ENCODE assay signal across 18 cellular contexts in the genomic region with DNA sequence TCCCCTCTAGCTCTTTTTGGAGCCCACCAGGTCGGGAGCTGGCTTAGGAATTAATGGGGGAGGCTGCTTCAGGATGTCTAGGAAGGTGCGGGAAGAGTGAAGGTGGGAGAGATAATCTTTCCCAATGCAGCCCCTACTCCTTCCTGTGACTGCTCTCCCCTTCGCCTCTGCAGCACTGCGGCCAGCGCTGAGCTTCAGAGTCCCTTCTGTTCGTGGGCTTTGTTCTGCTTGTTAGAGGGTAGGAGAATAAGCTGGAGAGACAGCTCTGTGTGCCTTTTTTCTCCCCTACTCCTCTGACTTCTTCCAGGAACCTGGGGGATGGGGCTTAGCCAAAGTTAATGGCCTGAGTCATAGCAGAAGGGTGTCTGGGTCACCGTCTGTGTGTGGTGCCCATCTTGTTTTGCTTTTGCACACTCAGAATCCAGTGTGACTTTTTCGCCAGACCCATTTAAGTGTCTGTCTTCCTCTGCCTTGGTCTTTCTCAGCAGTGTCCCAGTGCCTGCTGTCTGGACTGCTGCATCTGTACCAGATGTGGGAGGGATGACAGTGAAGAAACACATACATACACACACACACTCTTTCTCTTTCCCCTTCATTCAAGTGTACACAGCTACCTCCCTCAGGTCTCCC. TPM values are rescaled to one million over a fixed set of nuclear protein-coding genes. Genes with fewer than 3 reads are reported as not detected.
DNase-seq lines count a peak whose midpoint lies in the region; ATAC-seq, FAIRE-seq and TF ChIP-seq lines count a peak whose summit lies in the region.
"Had no signal": no experiment of that assay in that cellular context is flagged by ENCODE, and none has a peak within 500 bp of the region (broad histone marks: within the 10 kb centered on the region; RNA-seq: fewer than 3 reads in every experiment).

No MANE protein-coding gene starts in this region.

- 42 to 45% methylated on average over 8 of the region's 8 CpGs for WGBS in GM23248 (ENCODE audit: low coverage in 1 of 2, low lambda C conversion rate in 2 of 2, missing lambda C conversion rate in 2 of 2), 2 experiments
- 63% methylated on average over 8 of the region's 8 CpGs for WGBS in suprapubic skin
- 46% methylated on average over 8 of the region's 8 CpGs for WGBS in HepG2 (ENCODE audit: low lambda C conversion rate)

- H3K9me3 ChIP-seq in GM23248 (ENCODE audit: low read depth) (no peaks in the 10 kb centered on the region), suprapubic skin (no peaks in the 10 kb centered on the region), HepG2 (ENCODE audit: low read length) (no peaks in the 10 kb centered on the region)

- no peak for TF ChIP-seq RAD21 in HepG2 (CRISPR knock-in tag; IDR thresholded peaks at IDR 0.05)

- H3K27ac ChIP-seq in GM23248 (no peak overlapping the region), suprapubic skin (no peak overlapping the region), HepG2 (ENCODE audit: extremely low read length, insufficient read depth, low read length) (no peak overlapping the region)
- H3K27ac ChIP-seq: C4-2B had no signal

- CTCF ChIA-PET in HepG2 (lab: Yijun Ruan, JAX; ENCODE audit: low intra/inter-chr PET ratio, low total read pairs) = no interaction called here

- H3K4me2 ChIP-seq in GM23248 (ENCODE audit: unreplicated experiment) = no peak overlapping the region
- no peak overlapping the region; the same call in 1 of the 2 replicates for H3K4me2 ChIP-seq in HepG2 (ENCODE audit: low read depth, low read length)

- H4K20me1 ChIP-seq in GM23248 (ENCODE audit: insufficient read depth) (no peaks in the 10 kb centered on the region), HepG2 (ENCODE audit: insufficient read depth, low read length) (no peaks in the 10 kb centered on the region)

- H3K9me2 ChIP-seq in GM23248 (ENCODE audit: insufficient read depth) = no peaks in the 10 kb centered on the region

- no peaks in the 10 kb centered on the region for H3K4me1 ChIP-seq in GM23248 (ENCODE audit: insufficient read depth)
- H3K4me1 ChIP-seq in suprapubic skin = peaks cover 7% of the 10 kb centered on the region
- H3K4me1 ChIP-seq in HepG2 (ENCODE audit: insufficient read depth, low read length) = peaks cover 37% of the 10 kb centered on the region

- H3K79me2 ChIP-seq in GM23248 (ENCODE audit: insufficient read depth) (no peaks in the 10 kb centered on the region), HepG2 (ENCODE audit: insufficient read depth, low read length) (no peaks in the 10 kb centered on the region)

- no peak overlapping the region for H2AFZ ChIP-seq in GM23248
- H2AFZ ChIP-seq in HepG2 (ENCODE audit: low read length) = no peak overlapping the region

- BruUV-seq in HepG2 (replicated peaks; lab: Mats Ljungman, UMichigan) = no TSS peak

- TF ChIP-seq EP300 in suprapubic skin (IDR thresholded peaks at IDR 0.05) = no peak
- TF ChIP-seq EP300 in HepG2 (IDR thresholded peaks at IDR 0.05; ENCODE audit: low read depth in 2 of 2, low read length in 2 of 2) = no peak
- no peak for TF ChIP-seq EP300 in HepG2 (CRISPR knock-in tag; IDR thresholded peaks at IDR 0.05; ENCODE audit: borderline replicate concordance)

- H3F3A ChIP-seq in GM23248 (ENCODE audit: insufficient read depth) = no peaks in the 10 kb centered on the region

- DNase-seq in AG08395 (ENCODE audit: low spot score) (peak; percentile 59), GM23248 (peak; percentile 65), astrocyte of the spinal cord (ENCODE audit: low read depth, low spot score) (peak; percentile 46), kidney tubule cell (ENCODE audit: low spot score) (peak; percentile 56), suprapubic skin (ENCODE audit: low spot score in 2 of 2) (no peak), HepG2 (ENCODE audit: low spot score) (no peak), NAMALWA (ENCODE audit: low spot score) (no peak), GM19240 (ENCODE audit: insufficient read length, low spot score) (no peak)
- DNase-seq: activated T-cell treated with anti-CD3 and anti-CD28 coated beads, Interleukin-2, amount 50 U/mL, for 72 hours; aorta; effector memory CD8-positive, alpha-beta T cell; hippocampal formation; NCI-H2171 treated with DMSO at 0.1 percent for 48 hours; stimulated activated CD4-positive, alpha-beta T cell treated with anti-CD3 and anti-CD28 coated beads, Interleukin-2, amount 100 ng/mL, for 24 hours; T-cell had no signal

- no peak for FAIRE-seq in HepG2 (lab: Jason Lieb, UNC)

- POLR2A ChIA-PET in HepG2 (lab: Yijun Ruan, JAX) = interaction anchor here (1.4 kb wide), 1 partner anchor 23 kb away, joined by 6 read pairs; no protein-coding TSS in a partner anchor

- intact Hi-C loops in HepG2 (cut with micrococcal nuclease; ENCODE audit: unreplicated experiment) = no loop called here

- no peak overlapping the region for H3K9ac ChIP-seq in GM23248
- no peak overlapping the region for H3K9ac ChIP-seq in HepG2 (ENCODE audit: insufficient read depth, low read depth, low read length)

- H3K27me3 ChIP-seq in GM23248 (replicated peaks; ENCODE audit: insufficient read depth) (no peaks in the 10 kb centered on the region), suprapubic skin (peaks cover 36% of the 10 kb centered on the region), HepG2 (ENCODE audit: control insufficient read depth in 1 of 2, insufficient read depth in 2 of 2, low read length in 2 of 2) (peaks cover 1 to 24% of the 10 kb centered on the region in 2 experiments; a peak in 3 of 5 replicates)

- TF ChIP-seq POLR2A in suprapubic skin (IDR thresholded peaks at IDR 0.05) (no peak), HepG2 (IDR thresholded peaks at IDR 0.05; ENCODE audit: insufficient read depth in 1 of 2, low read depth in 2 of 2, low read length in 2 of 2) (no peak)

- in situ Hi-C loops in GM23248 (cut with MboI) (no loop called here), astrocyte of the spinal cord (cut with HindIII; ENCODE audit: low sequenced_read_pairs) (no loop called here), HepG2 (cut with HindIII; ENCODE audit: extremely low pct_ligation_motif_present, low pct_unique_long_range_greater_than_20kb) (no loop called here)

- ATAC-seq in HepG2 = no peak
- ATAC-seq: activated T-cell treated with anti-CD3 and anti-CD28 coated beads, Interleukin-2, amount 50 U/mL, for 72 hours; effector memory CD8-positive, alpha-beta T cell; stimulated activated memory B cell treated with anti-CD40 and anti-IgM and Interleukin-4, amounts not matched to agents 10 μg/mL and 1 μg/mL and 100 μg/mL, for 72 hours; T-cell had no signal

- TF ChIP-seq CTCF in astrocyte of the spinal cord (IDR thresholded peaks at IDR 0.05; ENCODE audit: low read depth, low read length) = no peak
- TF ChIP-seq CTCF in suprapubic skin (IDR thresholded peaks at IDR 0.05) = no peak
- TF ChIP-seq CTCF in HepG2 (CRISPR knock-in tag; IDR thresholded peaks at IDR 0.05) = no peak

- H3K36me3 ChIP-seq in GM23248 (ENCODE audit: low read depth) (no peaks in the 10 kb centered on the region), suprapubic skin (no peaks in the 10 kb centered on the region), HepG2 (replicated peaks in 1 of 2; ENCODE audit: control insufficient read depth in 1 of 2, insufficient read depth in 2 of 2, low read length in 2 of 2) (no peaks in the 10 kb centered on the region)

- no peak overlapping the region for H3K4me3 ChIP-seq in GM23248
- H3K4me3 ChIP-seq in astrocyte of the spinal cord (ENCODE audit: low read depth, low read length) = no peak overlapping the region
- H3K4me3 ChIP-seq in suprapubic skin = no peak overlapping the region
- no peak overlapping the region for H3K4me3 ChIP-seq in HepG2 (replicated peaks in 1 of 3; ENCODE audit: insufficient read depth in 1 of 3, low read depth in 2 of 3, low read length in 3 of 3)
- H3K4me3 ChIP-seq: lung had no signal

RNA-seq across cellular contexts. Expression of a gene that starts 3.0 kb away (rescaled TPM):
- under 0.01 and 0.11 TPM in 2 replicates for total RNA-seq in GM23248 (2014; rRNA removed; shearing (Covaris generic))
- polyA plus RNA-seq in GM23248 (2016; fragmentation: Nextera tagmentation; extraction: Ambion mirVana) (0.15 and 0.18 TPM in 2 replicates), HepG2 (2011; rRNA removed) (10.3 and 11.9 TPM in 2 replicates)
- total RNA-seq in suprapubic skin (under 1 TPM in 2 of 4 donors, not detected in 2; 0.08 to 0.23 TPM), HepG2 (2016; rRNA removed; fragmentation: Illumina TruSeq; extraction: Trizol) (1.1 and 1.6 TPM in 2 replicates)
- 0.18 and 0.71 TPM in 2 replicates for total RNA-seq in HepG2 (2016; cell fraction: cytosol; rRNA removed; fragmentation: Illumina TruSeq; extraction: Trizol; ENCODE audit: low read depth)
- total RNA-seq in HepG2 (2016; cell fraction: insoluble cytoplasmic fraction; rRNA removed; fragmentation: Illumina TruSeq; extraction: Trizol) = 0.91 and 1.5 TPM in 2 replicates
- 0.37 and 0.41 TPM in 2 replicates for total RNA-seq in HepG2 (2016; cell fraction: membrane; rRNA removed; fragmentation: Illumina TruSeq; extraction: Trizol)
- 3.2 and 3.6 TPM in 2 replicates for total RNA-seq in HepG2 (2016; cell fraction: nucleus; rRNA removed; fragmentation: Illumina TruSeq; extraction: Trizol)
- 2.9 and 3.5 TPM in 2 replicates for polyA plus RNA-seq in HepG2 (2011; cell fraction: cytosol; rRNA removed)
- 35.5 and 41.8 TPM in 2 replicates for polyA plus RNA-seq in HepG2 (2011; cell fraction: nucleus; rRNA removed)
- polyA plus RNA-seq in HepG2 (2012) = 8.0 and 9.1 TPM in 2 replicates
- 0.12 and 0.15 TPM in 2 replicates for polyA plus RNA-seq in HepG2 (2016; cell fraction: cytosol; fragmentation: Illumina TruSeq; extraction: Trizol; ENCODE audit: low read depth)
- 0.97 and 1.1 TPM in 2 replicates for polyA plus RNA-seq in HepG2 (2016; cell fraction: insoluble cytoplasmic fraction; fragmentation: Illumina TruSeq; extraction: Trizol; ENCODE audit: low read depth)
- 0.27 and 0.29 TPM in 2 replicates for polyA plus RNA-seq in HepG2 (2016; cell fraction: membrane; fragmentation: Illumina TruSeq; extraction: Trizol; ENCODE audit: low read depth)
- 7.8 and 8.7 TPM in 2 replicates for polyA plus RNA-seq in HepG2 (2016; cell fraction: nucleus; fragmentation: Illumina TruSeq; extraction: Trizol; ENCODE audit: insufficient read depth, low read depth)
- 0.02 and 2.8 TPM in 2 replicates for polyA minus RNA-seq in HepG2 (2011; rRNA and poly(A)+ RNA removed; ENCODE audit: low replicate concordance)
- polyA minus RNA-seq in HepG2 (2011; cell fraction: cytosol; rRNA and poly(A)+ RNA removed) = 1.9 and 3.0 TPM in 2 replicates
- polyA minus RNA-seq in HepG2 (2011; cell fraction: nucleus; rRNA and poly(A)+ RNA removed) = 17.8 and 18.6 TPM in 2 replicates

RNA-seq across cellular contexts. Expression of a gene that starts 5.8 kb away (rescaled TPM):
- 158 and 202 TPM in 2 replicates for total RNA-seq in GM23248 (2014; rRNA removed; shearing (Covaris generic))
- polyA plus RNA-seq in GM23248 (2016; fragmentation: Nextera tagmentation; extraction: Ambion mirVana) = 141 and 144 TPM in 2 replicates
- 100 to 1,000 TPM; 152 to 242 (median 185) TPM for total RNA-seq in suprapubic skin
- 72.0 and 75.5 TPM in 2 replicates for total RNA-seq in HepG2 (2016; rRNA removed; fragmentation: Illumina TruSeq; extraction: Trizol)
- 16.3 and 20.3 TPM in 2 replicates for total RNA-seq in HepG2 (2016; cell fraction: cytosol; rRNA removed; fragmentation: Illumina TruSeq; extraction: Trizol; ENCODE audit: low read depth)
- 63.9 and 76.9 TPM in 2 replicates for total RNA-seq in HepG2 (2016; cell fraction: insoluble cytoplasmic fraction; rRNA removed; fragmentation: Illumina TruSeq; extraction: Trizol)
- total RNA-seq in HepG2 (2016; cell fraction: membrane; rRNA removed; fragmentation: Illumina TruSeq; extraction: Trizol) = 38.0 and 40.0 TPM in 2 replicates
- 43.6 and 51.0 TPM in 2 replicates for total RNA-seq in HepG2 (2016; cell fraction: nucleus; rRNA removed; fragmentation: Illumina TruSeq; extraction: Trizol)
- 77.4 and 85.7 TPM in 2 replicates for polyA plus RNA-seq in HepG2 (2011; rRNA removed)
- polyA plus RNA-seq in HepG2 (2011; cell fraction: cytosol; rRNA removed) = 82.2 and 86.7 TPM in 2 replicates
- 67.6 and 71.9 TPM in 2 replicates for polyA plus RNA-seq in HepG2 (2011; cell fraction: nucleus; rRNA removed)
- 70.0 and 93.9 TPM in 2 replicates for polyA plus RNA-seq in HepG2 (2012)
- 26.7 and 27.0 TPM in 2 replicates for polyA plus RNA-seq in HepG2 (2016; cell fraction: cytosol; fragmentation: Illumina TruSeq; extraction: Trizol; ENCODE audit: low read depth)
- 106 and 134 TPM in 2 replicates for polyA plus RNA-seq in HepG2 (2016; cell fraction: insoluble cytoplasmic fraction; fragmentation: Illumina TruSeq; extraction: Trizol; ENCODE audit: low read depth)
- polyA plus RNA-seq in HepG2 (2016; cell fraction: membrane; fragmentation: Illumina TruSeq; extraction: Trizol; ENCODE audit: low read depth) = 43.7 and 48.7 TPM in 2 replicates
- 110 and 115 TPM in 2 replicates for polyA plus RNA-seq in HepG2 (2016; cell fraction: nucleus; fragmentation: Illumina TruSeq; extraction: Trizol; ENCODE audit: insufficient read depth, low read depth)
- 76.1 and 154 TPM in 2 replicates for polyA minus RNA-seq in HepG2 (2011; rRNA and poly(A)+ RNA removed; ENCODE audit: low replicate concordance)
- polyA minus RNA-seq in HepG2 (2011; cell fraction: cytosol; rRNA and poly(A)+ RNA removed) = 60.3 and 62.5 TPM in 2 replicates
- polyA minus RNA-seq in HepG2 (2011; cell fraction: nucleus; rRNA and poly(A)+ RNA removed) = 49.6 and 54.1 TPM in 2 replicates

RNA-seq across cellular contexts. Expression of a gene that starts 30.2 kb away (rescaled TPM):
- total RNA-seq in GM23248 (2014; rRNA removed; shearing (Covaris generic)) = 2.1 and 2.8 TPM in 2 replicates
- polyA plus RNA-seq in GM23248 (2016; fragmentation: Nextera tagmentation; extraction: Ambion mirVana) (9.7 and 13.0 TPM in 2 replicates), HepG2 (2011; rRNA removed) (5.9 and 6.1 TPM in 2 replicates)
- total RNA-seq in suprapubic skin (10 to 100 TPM; 24.4 to 92.9 (median 36.8) TPM), HepG2 (2016; rRNA removed; fragmentation: Illumina TruSeq; extraction: Trizol) (4.1 and 5.1 TPM in 2 replicates)
- 4.8 and 5.3 TPM in 2 replicates for total RNA-seq in HepG2 (2016; cell fraction: cytosol; rRNA removed; fragmentation: Illumina TruSeq; extraction: Trizol; ENCODE audit: low read depth)
- 4.0 and 5.3 TPM in 2 replicates for total RNA-seq in HepG2 (2016; cell fraction: insoluble cytoplasmic fraction; rRNA removed; fragmentation: Illumina TruSeq; extraction: Trizol)
- 6.2 and 8.8 TPM in 2 replicates for total RNA-seq in HepG2 (2016; cell fraction: membrane; rRNA removed; fragmentation: Illumina TruSeq; extraction: Trizol)
- 6.5 and 10.2 TPM in 2 replicates for total RNA-seq in HepG2 (2016; cell fraction: nucleus; rRNA removed; fragmentation: Illumina TruSeq; extraction: Trizol)
- polyA plus RNA-seq in HepG2 (2011; cell fraction: cytosol; rRNA removed) = 1.1 and 1.8 TPM in 2 replicates
- 36.0 and 45.9 TPM in 2 replicates for polyA plus RNA-seq in HepG2 (2011; cell fraction: nucleus; rRNA removed)
- 22.8 and 22.9 TPM in 2 replicates for polyA plus RNA-seq in HepG2 (2012)
- 3.4 and 4.1 TPM in 2 replicates for polyA plus RNA-seq in HepG2 (2016; cell fraction: cytosol; fragmentation: Illumina TruSeq; extraction: Trizol; ENCODE audit: low read depth)
- 15.7 and 15.8 TPM in 2 replicates for polyA plus RNA-seq in HepG2 (2016; cell fraction: insoluble cytoplasmic fraction; fragmentation: Illumina TruSeq; extraction: Trizol; ENCODE audit: low read depth)
- polyA plus RNA-seq in HepG2 (2016; cell fraction: membrane; fragmentation: Illumina TruSeq; extraction: Trizol; ENCODE audit: low read depth) = 16.1 and 18.3 TPM in 2 replicates
- 57.7 and 62.7 TPM in 2 replicates for polyA plus RNA-seq in HepG2 (2016; cell fraction: nucleus; fragmentation: Illumina TruSeq; extraction: Trizol; ENCODE audit: insufficient read depth, low read depth)
- polyA minus RNA-seq in HepG2 (2011; rRNA and poly(A)+ RNA removed; ENCODE audit: low replicate concordance) = 5.7 and 10.6 TPM in 2 replicates
- polyA minus RNA-seq in HepG2 (2011; cell fraction: cytosol; rRNA and poly(A)+ RNA removed) = 5.4 and 10.1 TPM in 2 replicates
- polyA minus RNA-seq in HepG2 (2011; cell fraction: nucleus; rRNA and poly(A)+ RNA removed) = 15.7 and 16.7 TPM in 2 replicates

RNA-seq across cellular contexts. Expression of a gene that starts 32.5 kb away (rescaled TPM):
- 13.2 and 14.7 TPM in 2 replicates for total RNA-seq in GM23248 (2014; rRNA removed; shearing (Covaris generic))
- polyA plus RNA-seq in GM23248 (2016; fragmentation: Nextera tagmentation; extraction: Ambion mirVana) (36.6 and 42.5 TPM in 2 replicates), HepG2 (2011; rRNA removed) (45.2 and 48.7 TPM in 2 replicates)
- total RNA-seq in suprapubic skin (10 to 100 TPM in 3 of 4 donors, 1 to 10 TPM in 1; 8.1 to 33.6 (median 14.4) TPM), HepG2 (2016; rRNA removed; fragmentation: Illumina TruSeq; extraction: Trizol) (17.5 and 27.5 TPM in 2 replicates)
- 13.2 and 15.7 TPM in 2 replicates for total RNA-seq in HepG2 (2016; cell fraction: cytosol; rRNA removed; fragmentation: Illumina TruSeq; extraction: Trizol; ENCODE audit: low read depth)
- total RNA-seq in HepG2 (2016; cell fraction: insoluble cytoplasmic fraction; rRNA removed; fragmentation: Illumina TruSeq; extraction: Trizol) = 20.9 and 30.4 TPM in 2 replicates
- total RNA-seq in HepG2 (2016; cell fraction: membrane; rRNA removed; fragmentation: Illumina TruSeq; extraction: Trizol) = 15.9 and 19.3 TPM in 2 replicates
- total RNA-seq in HepG2 (2016; cell fraction: nucleus; rRNA removed; fragmentation: Illumina TruSeq; extraction: Trizol) = 37.8 and 43.6 TPM in 2 replicates
- 22.9 and 23.5 TPM in 2 replicates for polyA plus RNA-seq in HepG2 (2011; cell fraction: cytosol; rRNA removed)
- 90.1 and 90.7 TPM in 2 replicates for polyA plus RNA-seq in HepG2 (2011; cell fraction: nucleus; rRNA removed)
- 29.8 and 51.1 TPM in 2 replicates for polyA plus RNA-seq in HepG2 (2012)
- 8.3 and 8.5 TPM in 2 replicates for polyA plus RNA-seq in HepG2 (2016; cell fraction: cytosol; fragmentation: Illumina TruSeq; extraction: Trizol; ENCODE audit: low read depth)
- 16.7 and 17.7 TPM in 2 replicates for polyA plus RNA-seq in HepG2 (2016; cell fraction: insoluble cytoplasmic fraction; fragmentation: Illumina TruSeq; extraction: Trizol; ENCODE audit: low read depth)
- polyA plus RNA-seq in HepG2 (2016; cell fraction: membrane; fragmentation: Illumina TruSeq; extraction: Trizol; ENCODE audit: low read depth) = 9.9 and 11.5 TPM in 2 replicates
- 85.6 and 93.4 TPM in 2 replicates for polyA plus RNA-seq in HepG2 (2016; cell fraction: nucleus; fragmentation: Illumina TruSeq; extraction: Trizol; ENCODE audit: insufficient read depth, low read depth)
- polyA minus RNA-seq in HepG2 (2011; rRNA and poly(A)+ RNA removed; ENCODE audit: low replicate concordance) = 11.9 and 14.2 TPM in 2 replicates
- polyA minus RNA-seq in HepG2 (2011; cell fraction: cytosol; rRNA and poly(A)+ RNA removed) = 6.3 and 7.4 TPM in 2 replicates
- 43.4 and 45.6 TPM in 2 replicates for polyA minus RNA-seq in HepG2 (2011; cell fraction: nucleus; rRNA and poly(A)+ RNA removed)

RNA-seq across cellular contexts. Expression of a gene that starts 38.2 kb away (rescaled TPM):
- total RNA-seq in GM23248 (2014; rRNA removed; shearing (Covaris generic)) = 21.5 and 27.3 TPM in 2 replicates
- 20.7 and 22.5 TPM in 2 replicates for polyA plus RNA-seq in GM23248 (2016; fragmentation: Nextera tagmentation; extraction: Ambion mirVana)
- 10 to 100 TPM; 36.9 to 68.9 (median 51.5) TPM for total RNA-seq in suprapubic skin
- 23.6 and 26.4 TPM in 2 replicates for total RNA-seq in HepG2 (2016; rRNA removed; fragmentation: Illumina TruSeq; extraction: Trizol)
- total RNA-seq in HepG2 (2016; cell fraction: cytosol; rRNA removed; fragmentation: Illumina TruSeq; extraction: Trizol; ENCODE audit: low read depth) = 2.6 and 2.8 TPM in 2 replicates
- total RNA-seq in HepG2 (2016; cell fraction: insoluble cytoplasmic fraction; rRNA removed; fragmentation: Illumina TruSeq; extraction: Trizol) = 19.8 and 28.3 TPM in 2 replicates
- 9.9 and 10.2 TPM in 2 replicates for total RNA-seq in HepG2 (2016; cell fraction: membrane; rRNA removed; fragmentation: Illumina TruSeq; extraction: Trizol)
- total RNA-seq in HepG2 (2016; cell fraction: nucleus; rRNA removed; fragmentation: Illumina TruSeq; extraction: Trizol) = 23.9 TPM in 2 replicates
- 21.7 and 23.3 TPM in 2 replicates for polyA plus RNA-seq in HepG2 (2011; rRNA removed)
- 13.2 and 18.6 TPM in 2 replicates for polyA plus RNA-seq in HepG2 (2011; cell fraction: cytosol; rRNA removed)
- 26.0 and 28.4 TPM in 2 replicates for polyA plus RNA-seq in HepG2 (2011; cell fraction: nucleus; rRNA removed)
- polyA plus RNA-seq in HepG2 (2012) = 14.2 and 18.4 TPM in 2 replicates
- polyA plus RNA-seq in HepG2 (2016; cell fraction: cytosol; fragmentation: Illumina TruSeq; extraction: Trizol; ENCODE audit: low read depth) = 2.2 and 2.3 TPM in 2 replicates
- 16.8 and 23.7 TPM in 2 replicates for polyA plus RNA-seq in HepG2 (2016; cell fraction: insoluble cytoplasmic fraction; fragmentation: Illumina TruSeq; extraction: Trizol; ENCODE audit: low read depth)
- polyA plus RNA-seq in HepG2 (2016; cell fraction: membrane; fragmentation: Illumina TruSeq; extraction: Trizol; ENCODE audit: low read depth) = 6.3 and 6.4 TPM in 2 replicates
- 34.3 and 34.5 TPM in 2 replicates for polyA plus RNA-seq in HepG2 (2016; cell fraction: nucleus; fragmentation: Illumina TruSeq; extraction: Trizol; ENCODE audit: insufficient read depth, low read depth)
- polyA minus RNA-seq in HepG2 (2011; rRNA and poly(A)+ RNA removed; ENCODE audit: low replicate concordance) = 20.4 and 21.5 TPM in 2 replicates
- 12.7 and 13.5 TPM in 2 replicates for polyA minus RNA-seq in HepG2 (2011; cell fraction: cytosol; rRNA and poly(A)+ RNA removed)
- polyA minus RNA-seq in HepG2 (2011; cell fraction: nucleus; rRNA and poly(A)+ RNA removed) = 8.1 and 11.4 TPM in 2 replicates

Comparison
In these comparisons a context has a peak if more than half of its experiments do, and no peak if none do; other contexts are left out.
1. DNase-seq: peak in AG08395 (single experiment), GM23248 (single experiment), astrocyte of the spinal cord (single experiment) and kidney tubule cell (single experiment); none in suprapubic skin (0 of 2), HepG2 (single experiment), NAMALWA (single experiment) and GM19240 (single experiment).